ENCODE assay signal across 17 cellular contexts in genomic region chr7:152661479-152661878, GRCh38. TPM values are rescaled to one million over a fixed set of nuclear protein-coding genes. Genes with fewer than 3 reads are reported as not detected.
DNase-seq lines count a peak whose midpoint lies in the region; ATAC-seq and TF ChIP-seq lines count a peak whose summit lies in the region.
"Had no signal": no experiment of that assay in that cellular context is flagged by ENCODE, and none has a peak within 500 bp of the region (broad histone marks: within the 10 kb centered on the region; RNA-seq: fewer than 3 reads in every experiment).

No MANE protein-coding gene starts in this region.

- no peak overlapping the region for H3K4ac ChIP-seq in H9 (ENCODE audit: low read depth, low read length)

- TF ChIP-seq CTCF in H9 (conservative IDR thresholded peaks at IDR 0.05): no peak
- TF ChIP-seq CTCF in endodermal cell (conservative IDR thresholded peaks at IDR 0.05): no peak
- TF ChIP-seq CTCF in tibial nerve (IDR thresholded peaks at IDR 0.05): no peak

- no peak for TF ChIP-seq EP300 in tibial nerve (IDR thresholded peaks at IDR 0.05)

- no peak overlapping the region for H2BK120ac ChIP-seq in H9 (ENCODE audit: low read depth, low read length, poor library complexity, severe bottlenecking)

- H4K20me1 ChIP-seq in H9 (ENCODE audit: control insufficient read depth, insufficient read depth, insufficient read length): no peaks in the 10 kb centered on the region

- H3K27me3 ChIP-seq in H9 (ENCODE audit: insufficient read depth, low read length) (no peaks in the 10 kb centered on the region), endodermal cell (ENCODE audit: control insufficient read depth, insufficient read depth, low read length, poor library complexity, severe bottlenecking) (no peaks in the 10 kb centered on the region), tibial nerve (no peaks in the 10 kb centered on the region)

- H3K4me1 Mint-ChIP-seq in H9: 0 out of 4 replicates have a peak, but pooled peaks cover 0 to 4% of the 10 kb centered on the region in 2 experiments
- no peaks in the 10 kb centered on the region for H3K4me1 Mint-ChIP-seq in endodermal cell
- H3K4me1 Mint-ChIP-seq: CD8-positive, alpha-beta memory T cell had no signal

- no peak overlapping the region for H4K91ac ChIP-seq in H9 (ENCODE audit: insufficient read length, low read depth, low read length)

- H3K4me2 ChIP-seq in H9 (ENCODE audit: insufficient read depth, insufficient read length, low read length): no peak overlapping the region

- no peak overlapping the region for H3T11ph ChIP-seq in H9 (ENCODE audit: low read length)

- H2AFZ ChIP-seq in H9 (ENCODE audit: low read length): no peak overlapping the region

- H4K5ac ChIP-seq in H9 (ENCODE audit: insufficient read length, low read depth, low read length): no peak overlapping the region

- H3K27ac ChIP-seq in H9 (ENCODE audit: insufficient read length, low read depth, low read length): no peak overlapping the region
- H3K27ac ChIP-seq in endodermal cell (ENCODE audit: low read depth, low read length): no peak overlapping the region
- no peak overlapping the region for H3K27ac ChIP-seq in tibial nerve
- H3K27ac ChIP-seq: 22Rv1 had no signal

- H3K9me3 ChIP-seq in H9 (ENCODE audit: control insufficient read depth, low read depth, low read length) (no peaks in the 10 kb centered on the region), endodermal cell (ENCODE audit: control insufficient read depth, low read length) (no peaks in the 10 kb centered on the region), tibial nerve (no peaks in the 10 kb centered on the region)

- no peaks in the 10 kb centered on the region for H3K23me2 ChIP-seq in H9 (ENCODE audit: insufficient read length, low read depth, low read length, poor library complexity, severe bottlenecking)

- H3K9ac ChIP-seq in H9 (ENCODE audit: extremely low read depth, insufficient read length, low read length) (no peak overlapping the region), endodermal cell (ENCODE audit: extremely low read depth, low read length, poor library complexity, severe bottlenecking) (no peak overlapping the region)

- ATAC-seq in GM18520 (IDR thresholded peaks at IDR 0.05; ENCODE audit: unreplicated experiment): no peak
- ATAC-seq: HepG2, PC-3 had no signal

- peaks cover 16% of the 10 kb centered on the region; the same call in 1 of the 2 replicates for H3K79me2 ChIP-seq in H9 (ENCODE audit: insufficient read depth, low read length)

- no peak overlapping the region for H3K23ac ChIP-seq in H9 (ENCODE audit: insufficient read length, low read depth, low read length)

- peak; percentile 3 for DNase-seq in NK-92 treated with Interleukin-12 subunit alpha and Interleukin-12 subunit beta, amount 100 ng/mL, for 24 hours (lab: John Stamatoyannopoulos, UW)
- DNase-seq in NK-92 (lab: John Stamatoyannopoulos, UW; ENCODE audit: unreplicated experiment) (no peak), H9 (no peak), endodermal cell (no peak), myocyte (ENCODE audit: low read depth) (peak; percentile 11), CD1c-positive myeloid dendritic cell (ENCODE audit: extremely low spot score) (no peak), tibial nerve (ENCODE audit: low spot score in 2 of 2) (no peak)
- DNase-seq: CD8-positive, alpha-beta memory T cell; Karpas-422; MM.1S; NCI-H1105; NCI-H1694 treated with DMSO at 0.1 percent for 48 hours; NCI-H69; PC-3 had no signal

- no peak overlapping the region for H2BK15ac ChIP-seq in H9 (ENCODE audit: low read depth, low read length)

- no peak overlapping the region for H2AK5ac ChIP-seq in H9 (ENCODE audit: insufficient read length, low read length)

- no peak overlapping the region for H4K8ac ChIP-seq in H9 (replicated peaks; ENCODE audit: insufficient read length, low read depth, low read length)

- H3K27me3 Mint-ChIP-seq in H9 (ENCODE audit: low read depth) (no peaks in the 10 kb centered on the region), endodermal cell (ENCODE audit: insufficient read depth) (no peaks in the 10 kb centered on the region)
- H3K27me3 Mint-ChIP-seq: CD8-positive, alpha-beta memory T cell had no signal

- H3K36me3 Mint-ChIP-seq in H9 (ENCODE audit: insufficient read depth in 1 of 3, low read depth in 3 of 3): peaks cover 37 to 58% (median 48%) of the 10 kb centered on the region in 3 experiments
- H3K36me3 Mint-ChIP-seq in endodermal cell (ENCODE audit: low read depth): peaks cover 44% of the 10 kb centered on the region

- no peak overlapping the region for H3K56ac ChIP-seq in H9 (ENCODE audit: insufficient read length, low read depth, low read length)

- no peak overlapping the region for H3K18ac ChIP-seq in H9 (ENCODE audit: insufficient read length, low read depth, low read length)

- H3K4me1 ChIP-seq in H9 (ENCODE audit: insufficient read depth, low read length): no peaks in the 10 kb centered on the region
- H3K4me1 ChIP-seq in endodermal cell (ENCODE audit: control insufficient read depth, insufficient read depth, low read length): no peaks in the 10 kb centered on the region
- no peaks in the 10 kb centered on the region for H3K4me1 ChIP-seq in tibial nerve

- no peak overlapping the region for H2BK12ac ChIP-seq in H9 (ENCODE audit: insufficient read length, low read depth, low read length)

- H3K4me3 ChIP-seq in endodermal cell (ENCODE audit: low read length): no peak overlapping the region
- H3K4me3 ChIP-seq in tibial nerve: no peak overlapping the region

- H3K36me3 ChIP-seq in endodermal cell (ENCODE audit: control insufficient read depth, insufficient read depth, low read length) (peaks cover 25% of the 10 kb centered on the region), tibial nerve (no peaks in the 10 kb centered on the region)

- WGBS in H9 (ENCODE audit: extremely low coverage, insufficient read length, low lambda C conversion rate): no CpG with 5 or more reads among the region's 1 CpG
- WGBS in endodermal cell (ENCODE audit: insufficient coverage in 1 of 2, insufficient read length in 1 of 2), 2 experiments: 83 to 97% methylated on average over 1 of the region's 1 CpG
- 93 to 94% methylated on average over 1 of the region's 1 CpG for WGBS in tibial nerve, 2 donors

- H3K4me3 Mint-ChIP-seq in H9 (no peak overlapping the region), endodermal cell (no peak overlapping the region)
- H3K4me3 Mint-ChIP-seq: CD8-positive, alpha-beta memory T cell had no signal

- no peak overlapping the region for H2BK20ac ChIP-seq in H9 (ENCODE audit: low read depth, low read length, poor library complexity, severe bottlenecking)

- H3K14ac ChIP-seq in H9 (ENCODE audit: insufficient read depth, low read length): no peak overlapping the region

- peaks cover 18% of the 10 kb centered on the region for H3K79me1 ChIP-seq in H9 (ENCODE audit: insufficient read depth, low read depth, low read length, poor library complexity, severe bottlenecking)

- H3K27ac Mint-ChIP-seq in H9 (peak overlapping the region; percentile 9 to 86 (median 12); a peak in 5 of 7 replicates), endodermal cell (peak overlapping the region; percentile 25)

- H3K9me3 Mint-ChIP-seq in H9 (no peaks in the 10 kb centered on the region), endodermal cell (no peaks in the 10 kb centered on the region)
- H3K9me3 Mint-ChIP-seq: CD8-positive, alpha-beta memory T cell had no signal

- no peak overlapping the region for H2BK5ac ChIP-seq in H9 (ENCODE audit: insufficient read length, low read length)

- no peak for TF ChIP-seq POLR2A in tibial nerve (IDR thresholded peaks at IDR 0.05)

RNA-seq across cellular contexts. Expression of gene XRCC2, which starts 14.5 kb away (rescaled TPM):
- total RNA-seq in H9 (2021): 21.1 and 22.8 TPM in 2 replicates
- 10 to 100 TPM; 18.4 to 26.9 TPM for total RNA-seq in endodermal cell
- 13.3 TPM for polyA plus RNA-seq in endodermal cell (2013, experiment 1 of 2)
- polyA plus RNA-seq in endodermal cell (2013, experiment 2 of 2): 14.1 TPM
- total RNA-seq in myocyte: 0.62 and 0.88 TPM in 2 replicates
- 0.20 TPM for polyA plus RNA-seq in myocyte (2012)
- total RNA-seq in tibial nerve: 1 to 10 TPM in 1 of 4 donors, under 1 TPM in 3; 0.44 to 2.0 (median 0.61) TPM

Comparison
In these comparisons a context has a peak if more than half of its experiments do, and no peak if none do; other contexts are left out.
1. DNase-seq: peak in NK-92 treated with Interleukin-12 subunit alpha and Interleukin-12 subunit beta, amount 100 ng/mL, for 24 hours (single experiment) and myocyte (single experiment); none in NK-92 (single experiment), H9 (single experiment), endodermal cell (single experiment), CD1c-positive myeloid dendritic cell (single experiment) and tibial nerve (0 of 2).